ENCODE assay signal across 8 cellular contexts in the genomic region with DNA sequence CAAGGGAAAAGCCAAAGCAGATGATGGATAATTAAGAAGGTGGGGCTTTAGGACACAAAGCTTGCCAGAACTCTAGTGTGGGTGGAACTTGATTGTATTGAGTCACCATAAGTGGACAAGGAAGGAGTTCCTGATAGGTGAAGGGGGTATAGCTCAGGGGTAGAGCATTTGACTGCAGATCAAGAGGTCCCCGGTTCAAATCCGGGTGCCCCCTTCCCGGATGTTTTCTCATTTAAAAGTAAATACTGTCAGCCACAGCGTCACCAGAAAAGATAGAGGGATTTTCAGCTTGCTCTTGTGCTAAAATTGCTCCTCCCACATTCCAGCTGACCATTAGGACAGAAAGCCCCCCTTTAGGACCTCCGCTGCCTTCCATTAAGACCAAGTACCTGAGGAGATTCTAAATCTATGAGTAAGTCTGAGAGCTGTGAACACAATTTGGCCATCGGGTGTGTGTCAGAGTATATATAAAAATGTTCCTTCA. TPM values are rescaled to one million over a fixed set of nuclear protein-coding genes. Genes with fewer than 3 reads are reported as not detected.
DNase-seq lines count a peak whose midpoint lies in the region; ATAC-seq, FAIRE-seq and TF ChIP-seq lines count a peak whose summit lies in the region.

No MANE protein-coding gene starts in this region.

- H3K9me3 Mint-ChIP-seq in T-helper 1 cell treated with Interleukin-12 subunit alpha and Interleukin-12 subunit beta and Interleukin-4 antibody, amounts not matched to agents 30 μg/mL and 1 μg/mL, for 36 hours, result no peaks in the 10 kb centered on the region

- no peak for TF ChIP-seq CTCF in kidney (IDR thresholded peaks at IDR 0.05; ENCODE audit: borderline replicate concordance, extremely low read depth, insufficient read depth)

- H3K27ac ChIP-seq in small intestine (ENCODE audit: low read depth in 1 of 2, low read length in 1 of 2), result no peak overlapping the region
- H3K27ac ChIP-seq in kidney (ENCODE audit: low read depth in 2 of 2, low read length in 2 of 2), result no peak overlapping the region

- H3K9ac ChIP-seq in kidney (ENCODE audit: low read length in 2 of 2), result no peak overlapping the region

- H3K27ac Mint-ChIP-seq in T-helper 1 cell treated with Interleukin-12 subunit alpha and Interleukin-12 subunit beta and Interleukin-4 antibody, amounts not matched to agents 30 μg/mL and 1 μg/mL, for 36 hours, result peak overlapping the region; percentile 6

- H3K4me1 Mint-ChIP-seq in T-helper 1 cell treated with Interleukin-12 subunit alpha and Interleukin-12 subunit beta and Interleukin-4 antibody, amounts not matched to agents 30 μg/mL and 1 μg/mL, for 36 hours (ENCODE audit: low read depth), result peaks cover 9% of the 10 kb centered on the region

- intact Hi-C loops in kidney (cut with DNase I), result no loop called here

- no peaks in the 10 kb centered on the region for H3K9me3 ChIP-seq in small intestine (ENCODE audit: control insufficient read depth, low read depth)
- H3K9me3 ChIP-seq in kidney (ENCODE audit: control insufficient read depth in 1 of 2, low read length in 2 of 2), result no peaks in the 10 kb centered on the region

- no peak overlapping the region for H3K4me3 Mint-ChIP-seq in T-helper 1 cell treated with Interleukin-12 subunit alpha and Interleukin-12 subunit beta and Interleukin-4 antibody, amounts not matched to agents 30 μg/mL and 1 μg/mL, for 36 hours

- H3K27me3 Mint-ChIP-seq in T-helper 1 cell treated with Interleukin-12 subunit alpha and Interleukin-12 subunit beta and Interleukin-4 antibody, amounts not matched to agents 30 μg/mL and 1 μg/mL, for 36 hours (ENCODE audit: low read depth), result no peaks in the 10 kb centered on the region

- H3K27me3 ChIP-seq in small intestine (ENCODE audit: control insufficient read depth in 2 of 2, insufficient read depth in 2 of 2, low read length in 2 of 2), result no peaks in the 10 kb centered on the region

- peaks cover 2 to 9% of the 10 kb centered on the region in 2 donors for H3K36me3 ChIP-seq in small intestine (ENCODE audit: control insufficient read depth in 2 of 2, insufficient read depth in 2 of 2, low read length in 2 of 2)
- H3K36me3 ChIP-seq in kidney (ENCODE audit: control insufficient read depth in 1 of 2, insufficient read depth in 2 of 2, low read length in 2 of 2), result peaks cover 9 to 20% of the 10 kb centered on the region in 2 donors

- H3K36me3 Mint-ChIP-seq in T-helper 1 cell treated with Interleukin-12 subunit alpha and Interleukin-12 subunit beta and Interleukin-4 antibody, amounts not matched to agents 30 μg/mL and 1 μg/mL, for 36 hours (ENCODE audit: low read depth), result peaks cover 14% of the 10 kb centered on the region

- TF ChIP-seq POLR2A in GM18505 (IDR thresholded peaks at IDR 0.05; ENCODE audit: borderline replicate concordance, extremely low read depth, insufficient read depth, insufficient read length), result no peak

- FAIRE-seq in small intestine (lab: Jason Lieb, UNC) (no peak), kidney (lab: Jason Lieb, UNC) (no peak)

- WGBS in small intestine, 3 donors, result 55 to 65% (median 62%) methylated on average over 6 of the region's 6 CpGs

- no peak for ATAC-seq in GM18505 (IDR thresholded peaks at IDR 0.05; ENCODE audit: unreplicated experiment)

- H3K4me1 ChIP-seq in small intestine (ENCODE audit: control insufficient read depth in 2 of 2, insufficient read depth in 1 of 2, low read depth in 1 of 2, low read length in 1 of 2) (no peaks in the 10 kb centered on the region), kidney (ENCODE audit: control insufficient read depth in 1 of 2, insufficient read depth in 1 of 2, low read depth in 1 of 2, low read length in 2 of 2) (no peaks in the 10 kb centered on the region)

- no peak overlapping the region for H3K4me3 ChIP-seq in small intestine (ENCODE audit: low read depth in 1 of 2, low read length in 2 of 2)
- H3K4me3 ChIP-seq in kidney (ENCODE audit: low read length in 2 of 2), result no peak overlapping the region

- DNase-seq in T-helper 1 cell, result no peak
- DNase-seq in NCI-H2227 treated with DMSO at 0.1 percent for 48 hours (lab: John Stamatoyannopoulos, UW), result peak; percentile 76
- DNase-seq in cerebellar cortex (ENCODE audit: low spot score), result peak; percentile 44
- DNase-seq in small intestine, result peak; percentile 7
- DNase-seq in kidney, result no peak
- no peak for DNase-seq in cerebellar nuclear complex (lab: John Stamatoyannopoulos, UW)

RNA-seq across cellular contexts. Expression of gene DCAF4, which starts 36.6 kb away (rescaled TPM):
- 10 to 100 TPM in 1 of 3 donors, 1 to 10 TPM in 2; 4.6 to 11.3 (median 5.6) TPM for polyA plus RNA-seq in small intestine
- 23.1 TPM for total RNA-seq in kidney
- polyA plus RNA-seq in kidney (ENCODE audit: insufficient read depth, low read depth, low replicate concordance), result 11.0 TPM

Comparison
In these comparisons a context has a peak if more than half of its experiments do, and no peak if none do; other contexts are left out.
1. DNase-seq: peak in NCI-H2227 treated with DMSO at 0.1 percent for 48 hours (single experiment), cerebellar cortex (single experiment) and small intestine (single experiment); none in T-helper 1 cell (0 of 5), kidney (single experiment) and cerebellar nuclear complex (0 of 2).